In the genomic region with DNA sequence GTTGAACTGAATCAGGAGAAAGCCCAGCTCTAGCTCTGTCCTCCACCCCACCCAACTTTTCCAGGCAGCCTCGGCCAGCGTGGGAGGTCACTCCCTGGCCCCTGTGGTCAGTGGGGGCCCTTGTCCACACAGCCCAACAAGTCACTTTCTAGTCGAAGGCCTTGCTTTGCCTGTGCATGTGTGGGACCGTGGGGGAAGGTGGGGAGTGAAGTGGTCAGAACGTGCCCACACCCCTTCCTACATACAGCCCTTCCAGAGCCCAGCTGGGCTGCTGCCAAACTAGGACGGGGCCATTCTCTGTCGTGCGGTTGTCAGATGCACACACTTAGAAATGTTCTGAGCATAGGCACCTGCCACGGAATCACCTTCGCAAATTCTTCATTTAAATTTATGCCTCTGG, we compare ENCODE assay signal across 2 cellular contexts.
TF ChIP-seq lines count a peak whose summit lies in the region.

No MANE protein-coding gene starts in this region.

TF ChIP-seq in HEK293, 187 proteins besides CTCF, POLR2A, EP300 and RAD21:
- peak; percentile 68 for TF ChIP-seq EGR2 (tag by site-specific recombination; IDR thresholded peaks at IDR 0.05; ENCODE audit: low read depth)
- TF ChIP-seq, protein P1, sequence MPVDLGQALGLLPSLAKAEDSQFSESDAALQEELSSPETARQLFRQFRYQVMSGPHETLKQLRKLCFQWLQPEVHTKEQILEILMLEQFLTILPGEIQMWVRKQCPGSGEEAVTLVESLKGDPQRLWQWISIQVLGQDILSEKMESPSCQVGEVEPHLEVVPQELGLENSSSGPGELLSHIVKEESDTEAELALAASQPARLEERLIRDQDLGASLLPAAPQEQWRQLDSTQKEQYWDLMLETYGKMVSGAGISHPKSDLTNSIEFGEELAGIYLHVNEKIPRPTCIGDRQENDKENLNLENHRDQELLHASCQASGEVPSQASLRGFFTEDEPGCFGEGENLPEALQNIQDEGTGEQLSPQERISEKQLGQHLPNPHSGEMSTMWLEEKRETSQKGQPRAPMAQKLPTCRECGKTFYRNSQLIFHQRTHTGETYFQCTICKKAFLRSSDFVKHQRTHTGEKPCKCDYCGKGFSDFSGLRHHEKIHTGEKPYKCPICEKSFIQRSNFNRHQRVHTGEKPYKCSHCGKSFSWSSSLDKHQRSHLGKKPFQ (tag by site-specific recombination; IDR thresholded peaks at IDR 0.05) = no peak
- no peak for TF ChIP-seq RBAK (tag by site-specific recombination; IDR thresholded peaks at IDR 0.05)
- no peak for TF ChIP-seq ZFP3 (tag by site-specific recombination; IDR thresholded peaks at IDR 0.05; ENCODE audit: low read depth)
- TF ChIP-seq ZNF19 (tag by site-specific recombination; IDR thresholded peaks at IDR 0.05; ENCODE audit: low read depth) = no peak
- peak; percentile 51; the same call in 1 of the 2 replicates for TF ChIP-seq ZFHX2 (tag by site-specific recombination; conservative IDR thresholded peaks at IDR 0.05)

TF ChIP-seq in H1, 55 proteins besides CTCF, POLR2A, EP300 and RAD21:
- TF ChIP-seq FOSL1 (IDR thresholded peaks at IDR 0.05; ENCODE audit: insufficient read depth, low read depth, low read length) = no peak
- TF ChIP-seq NANOG (IDR thresholded peaks at IDR 0.05; ENCODE audit: insufficient read depth, low read depth, low read length, poor library complexity, severe bottlenecking) = no peak
- no peak for TF ChIP-seq BACH1 (IDR thresholded peaks at IDR 0.05; ENCODE audit: low read length)
- TF ChIP-seq, protein P2, sequence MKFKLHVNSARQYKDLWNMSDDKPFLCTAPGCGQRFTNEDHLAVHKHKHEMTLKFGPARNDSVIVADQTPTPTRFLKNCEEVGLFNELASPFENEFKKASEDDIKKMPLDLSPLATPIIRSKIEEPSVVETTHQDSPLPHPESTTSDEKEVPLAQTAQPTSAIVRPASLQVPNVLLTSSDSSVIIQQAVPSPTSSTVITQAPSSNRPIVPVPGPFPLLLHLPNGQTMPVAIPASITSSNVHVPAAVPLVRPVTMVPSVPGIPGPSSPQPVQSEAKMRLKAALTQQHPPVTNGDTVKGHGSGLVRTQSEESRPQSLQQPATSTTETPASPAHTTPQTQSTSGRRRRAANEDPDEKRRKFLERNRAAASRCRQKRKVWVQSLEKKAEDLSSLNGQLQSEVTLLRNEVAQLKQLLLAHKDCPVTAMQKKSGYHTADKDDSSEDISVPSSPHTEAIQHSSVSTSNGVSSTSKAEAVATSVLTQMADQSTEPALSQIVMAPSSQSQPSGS (IDR thresholded peaks at IDR 0.05; ENCODE audit: low read length) = no peak
- TF ChIP-seq YY1 (IDR thresholded peaks at IDR 0.05; ENCODE audit: low read depth, low read length) = no peak
- no peak for TF ChIP-seq SIN3A (conservative IDR thresholded peaks at IDR 0.05 in 1 of 2, IDR thresholded peaks at IDR 0.05 in 1 of 2; ENCODE audit: low read depth in 1 of 2, low read length in 2 of 2)
- no peak for TF ChIP-seq CTBP2 (IDR thresholded peaks at IDR 0.05; ENCODE audit: borderline replicate concordance, insufficient read depth, insufficient read length, low read length)
- no peak for TF ChIP-seq GABPA (IDR thresholded peaks at IDR 0.05; ENCODE audit: borderline replicate concordance, insufficient read depth, low read length)
- TF ChIP-seq PHF8 (conservative IDR thresholded peaks at IDR 0.05; ENCODE audit: low read depth, low read length) = no peak
- TF ChIP-seq EGR1 (IDR thresholded peaks at IDR 0.05; ENCODE audit: borderline replicate concordance, low read depth, low read length) = no peak
- no peak for TF ChIP-seq MAFK (IDR thresholded peaks at IDR 0.05; ENCODE audit: low read depth, low read length)
- no peak for TF ChIP-seq KDM1A (IDR thresholded peaks at IDR 0.05; ENCODE audit: borderline replicate concordance, low read length)
- TF ChIP-seq, protein P3, sequence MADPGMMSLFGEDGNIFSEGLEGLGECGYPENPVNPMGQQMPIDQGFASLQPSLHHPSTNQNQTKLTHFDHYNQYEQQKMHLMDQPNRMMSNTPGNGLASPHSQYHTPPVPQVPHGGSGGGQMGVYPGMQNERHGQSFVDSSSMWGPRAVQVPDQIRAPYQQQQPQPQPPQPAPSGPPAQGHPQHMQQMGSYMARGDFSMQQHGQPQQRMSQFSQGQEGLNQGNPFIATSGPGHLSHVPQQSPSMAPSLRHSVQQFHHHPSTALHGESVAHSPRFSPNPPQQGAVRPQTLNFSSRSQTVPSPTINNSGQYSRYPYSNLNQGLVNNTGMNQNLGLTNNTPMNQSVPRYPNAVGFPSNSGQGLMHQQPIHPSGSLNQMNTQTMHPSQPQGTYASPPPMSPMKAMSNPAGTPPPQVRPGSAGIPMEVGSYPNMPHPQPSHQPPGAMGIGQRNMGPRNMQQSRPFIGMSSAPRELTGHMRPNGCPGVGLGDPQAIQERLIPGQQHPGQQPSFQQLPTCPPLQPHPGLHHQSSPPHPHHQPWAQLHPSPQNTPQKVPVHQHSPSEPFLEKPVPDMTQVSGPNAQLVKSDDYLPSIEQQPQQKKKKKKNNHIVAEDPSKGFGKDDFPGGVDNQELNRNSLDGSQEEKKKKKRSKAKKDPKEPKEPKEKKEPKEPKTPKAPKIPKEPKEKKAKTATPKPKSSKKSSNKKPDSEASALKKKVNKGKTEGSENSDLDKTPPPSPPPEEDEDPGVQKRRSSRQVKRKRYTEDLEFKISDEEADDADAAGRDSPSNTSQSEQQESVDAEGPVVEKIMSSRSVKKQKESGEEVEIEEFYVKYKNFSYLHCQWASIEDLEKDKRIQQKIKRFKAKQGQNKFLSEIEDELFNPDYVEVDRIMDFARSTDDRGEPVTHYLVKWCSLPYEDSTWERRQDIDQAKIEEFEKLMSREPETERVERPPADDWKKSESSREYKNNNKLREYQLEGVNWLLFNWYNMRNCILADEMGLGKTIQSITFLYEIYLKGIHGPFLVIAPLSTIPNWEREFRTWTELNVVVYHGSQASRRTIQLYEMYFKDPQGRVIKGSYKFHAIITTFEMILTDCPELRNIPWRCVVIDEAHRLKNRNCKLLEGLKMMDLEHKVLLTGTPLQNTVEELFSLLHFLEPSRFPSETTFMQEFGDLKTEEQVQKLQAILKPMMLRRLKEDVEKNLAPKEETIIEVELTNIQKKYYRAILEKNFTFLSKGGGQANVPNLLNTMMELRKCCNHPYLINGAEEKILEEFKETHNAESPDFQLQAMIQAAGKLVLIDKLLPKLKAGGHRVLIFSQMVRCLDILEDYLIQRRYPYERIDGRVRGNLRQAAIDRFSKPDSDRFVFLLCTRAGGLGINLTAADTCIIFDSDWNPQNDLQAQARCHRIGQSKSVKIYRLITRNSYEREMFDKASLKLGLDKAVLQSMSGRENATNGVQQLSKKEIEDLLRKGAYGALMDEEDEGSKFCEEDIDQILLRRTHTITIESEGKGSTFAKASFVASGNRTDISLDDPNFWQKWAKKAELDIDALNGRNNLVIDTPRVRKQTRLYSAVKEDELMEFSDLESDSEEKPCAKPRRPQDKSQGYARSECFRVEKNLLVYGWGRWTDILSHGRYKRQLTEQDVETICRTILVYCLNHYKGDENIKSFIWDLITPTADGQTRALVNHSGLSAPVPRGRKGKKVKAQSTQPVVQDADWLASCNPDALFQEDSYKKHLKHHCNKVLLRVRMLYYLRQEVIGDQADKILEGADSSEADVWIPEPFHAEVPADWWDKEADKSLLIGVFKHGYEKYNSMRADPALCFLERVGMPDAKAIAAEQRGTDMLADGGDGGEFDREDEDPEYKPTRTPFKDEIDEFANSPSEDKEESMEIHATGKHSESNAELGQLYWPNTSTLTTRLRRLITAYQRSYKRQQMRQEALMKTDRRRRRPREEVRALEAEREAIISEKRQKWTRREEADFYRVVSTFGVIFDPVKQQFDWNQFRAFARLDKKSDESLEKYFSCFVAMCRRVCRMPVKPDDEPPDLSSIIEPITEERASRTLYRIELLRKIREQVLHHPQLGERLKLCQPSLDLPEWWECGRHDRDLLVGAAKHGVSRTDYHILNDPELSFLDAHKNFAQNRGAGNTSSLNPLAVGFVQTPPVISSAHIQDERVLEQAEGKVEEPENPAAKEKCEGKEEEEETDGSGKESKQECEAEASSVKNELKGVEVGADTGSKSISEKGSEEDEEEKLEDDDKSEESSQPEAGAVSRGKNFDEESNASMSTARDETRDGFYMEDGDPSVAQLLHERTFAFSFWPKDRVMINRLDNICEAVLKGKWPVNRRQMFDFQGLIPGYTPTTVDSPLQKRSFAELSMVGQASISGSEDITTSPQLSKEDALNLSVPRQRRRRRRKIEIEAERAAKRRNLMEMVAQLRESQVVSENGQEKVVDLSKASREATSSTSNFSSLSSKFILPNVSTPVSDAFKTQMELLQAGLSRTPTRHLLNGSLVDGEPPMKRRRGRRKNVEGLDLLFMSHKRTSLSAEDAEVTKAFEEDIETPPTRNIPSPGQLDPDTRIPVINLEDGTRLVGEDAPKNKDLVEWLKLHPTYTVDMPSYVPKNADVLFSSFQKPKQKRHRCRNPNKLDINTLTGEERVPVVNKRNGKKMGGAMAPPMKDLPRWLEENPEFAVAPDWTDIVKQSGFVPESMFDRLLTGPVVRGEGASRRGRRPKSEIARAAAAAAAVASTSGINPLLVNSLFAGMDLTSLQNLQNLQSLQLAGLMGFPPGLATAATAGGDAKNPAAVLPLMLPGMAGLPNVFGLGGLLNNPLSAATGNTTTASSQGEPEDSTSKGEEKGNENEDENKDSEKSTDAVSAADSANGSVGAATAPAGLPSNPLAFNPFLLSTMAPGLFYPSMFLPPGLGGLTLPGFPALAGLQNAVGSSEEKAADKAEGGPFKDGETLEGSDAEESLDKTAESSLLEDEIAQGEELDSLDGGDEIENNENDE (IDR thresholded peaks at IDR 0.05; ENCODE audit: insufficient replicate concordance, low read length) = no peak
- TF ChIP-seq CHD1 (IDR thresholded peaks at IDR 0.05; ENCODE audit: low read depth, low read length) = no peak
- TF ChIP-seq RBBP5 (IDR thresholded peaks at IDR 0.05; ENCODE audit: borderline replicate concordance, low read depth, low read length) = no peak
- no peak for TF ChIP-seq BRCA1 (IDR thresholded peaks at IDR 0.05; ENCODE audit: low read depth, low read length)
- TF ChIP-seq, protein P4, sequence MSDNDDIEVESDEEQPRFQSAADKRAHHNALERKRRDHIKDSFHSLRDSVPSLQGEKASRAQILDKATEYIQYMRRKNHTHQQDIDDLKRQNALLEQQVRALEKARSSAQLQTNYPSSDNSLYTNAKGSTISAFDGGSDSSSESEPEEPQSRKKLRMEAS (IDR thresholded peaks at IDR 0.05) = no peak
- TF ChIP-seq SIX5 (IDR thresholded peaks at IDR 0.05; ENCODE audit: low read depth, low read length) = no peak
